ENCODE assay signal across 8 cellular contexts in genomic region chr5:170638454-170639220, GRCh38.
DNase-seq lines count a peak whose midpoint lies in the region; ATAC-seq and TF ChIP-seq lines count a peak whose summit lies in the region.

No MANE protein-coding gene starts in this region.

- H3K9me3 ChIP-seq in SJSA1 (replicated peaks) (no peaks in the 10 kb centered on the region), cardiac muscle cell (ENCODE audit: low read depth) (no peaks in the 10 kb centered on the region), psoas muscle (no peaks in the 10 kb centered on the region)

- H3K36me3 ChIP-seq in SJSA1, result no peaks in the 10 kb centered on the region
- no peaks in the 10 kb centered on the region for H3K36me3 ChIP-seq in cardiac muscle cell
- H3K36me3 ChIP-seq in psoas muscle (ENCODE audit: insufficient read depth in 1 of 2, low read depth in 1 of 2), result no peaks in the 10 kb centered on the region

- TF ChIP-seq CTCF in C4-2B (conservative IDR thresholded peaks at IDR 0.05) (peak; percentile 94), cardiac muscle cell (IDR thresholded peaks at IDR 0.05; ENCODE audit: low read depth, low read length) (peak; percentile 81), psoas muscle (IDR thresholded peaks at IDR 0.05) (peak; percentile 68)

- CTCF ChIA-PET in activated naive CD4-positive, alpha-beta T cell treated with anti-CD3 and anti-CD28 coated beads for 36 hours (lab: Charles Lee), result interaction anchor here (0.7 to 2.7 kb wide), 18 partner anchors 12 to 699 kb away, joined by 3 to 18 read pairs (median 4); no protein-coding TSS in a partner anchor

- intact Hi-C loops in activated naive CD4-positive, alpha-beta T cell treated with anti-CD3 and anti-CD28 coated beads for 36 hours (cut with micrococcal nuclease), result loop anchor here (1.0 to 5.0 kb wide), 3 partner anchors 104 to 698 kb away; no protein-coding TSS in a partner anchor
- intact Hi-C loops in psoas muscle (cut with DNase I), result loop anchor here in 1 of 2 donors (10.0 kb wide), 1 partner anchor 146 kb away; the partner anchor contains the start of gene GABRP

- H3K27me3 Mint-ChIP-seq in activated naive CD4-positive, alpha-beta T cell treated with anti-CD3 and anti-CD28 coated beads for 36 hours (ENCODE audit: low read depth), result peaks cover 3% of the 10 kb centered on the region

- ATAC-seq in psoas muscle, result peak in 1 of 4 donors; percentile 43

- WGBS in psoas muscle, 3 donors, result 40 to 43% (median 42%) methylated on average over 15 of the region's 15 CpGs

- no peak overlapping the region for H3K4me3 Mint-ChIP-seq in activated naive CD4-positive, alpha-beta T cell treated with anti-CD3 and anti-CD28 coated beads for 36 hours

- H3K36me3 Mint-ChIP-seq in activated naive CD4-positive, alpha-beta T cell treated with anti-CD3 and anti-CD28 coated beads for 36 hours (ENCODE audit: low read depth), result no peaks in the 10 kb centered on the region

- DNase-seq in GM19238 (ENCODE audit: insufficient read length, low spot score), result peak; percentile 69
- peak; percentile 71 for DNase-seq in HT-29 (ENCODE audit: low spot score)
- peak; percentile 68 to 80 for DNase-seq in SJSA1 (ENCODE audit: low read depth in 1 of 2, low spot score in 2 of 2)
- DNase-seq in activated naive CD4-positive, alpha-beta T cell treated with anti-CD3 and anti-CD28 coated beads for 36 hours, result peak; percentile 83
- peak; percentile 62 to 75 for DNase-seq in cardiac muscle cell (ENCODE audit: low read depth in 1 of 2, low spot score in 1 of 2)
- peak; percentile 43 to 64 for DNase-seq in psoas muscle
- DNase-seq in DMS153 (lab: John Stamatoyannopoulos, UW), result no peak

- H3K4me3 ChIP-seq in SJSA1 (no peak overlapping the region), cardiac muscle cell (no peak overlapping the region), psoas muscle (no peak overlapping the region)

- H3K27ac Mint-ChIP-seq in activated naive CD4-positive, alpha-beta T cell treated with anti-CD3 and anti-CD28 coated beads for 36 hours, result no peak overlapping the region

- H3K27ac ChIP-seq in C4-2B (no peak overlapping the region), SJSA1 (no peak overlapping the region), cardiac muscle cell (no peak overlapping the region), psoas muscle (no peak overlapping the region)

- H3K9me3 Mint-ChIP-seq in activated naive CD4-positive, alpha-beta T cell treated with anti-CD3 and anti-CD28 coated beads for 36 hours, result no peaks in the 10 kb centered on the region

- H3K4me1 ChIP-seq in SJSA1 (replicated peaks), result peaks cover 10% of the 10 kb centered on the region
- peaks cover 7% of the 10 kb centered on the region for H3K4me1 ChIP-seq in cardiac muscle cell (ENCODE audit: low read depth)
- no peaks in the 10 kb centered on the region for H3K4me1 ChIP-seq in psoas muscle

- H3K27me3 ChIP-seq in SJSA1 (replicated peaks) (no peaks in the 10 kb centered on the region), cardiac muscle cell (peaks cover 3% of the 10 kb centered on the region), psoas muscle (ENCODE audit: insufficient read depth in 3 of 3, low read length in 2 of 3) (peaks cover 0 to 4% (median 0%) of the 10 kb centered on the region in 3 donors)

- peaks cover 9% of the 10 kb centered on the region for H3K4me1 Mint-ChIP-seq in activated naive CD4-positive, alpha-beta T cell treated with anti-CD3 and anti-CD28 coated beads for 36 hours (ENCODE audit: low read depth)
